8 cellular contexts compared by ENCODE assay signal in the genomic region with DNA sequence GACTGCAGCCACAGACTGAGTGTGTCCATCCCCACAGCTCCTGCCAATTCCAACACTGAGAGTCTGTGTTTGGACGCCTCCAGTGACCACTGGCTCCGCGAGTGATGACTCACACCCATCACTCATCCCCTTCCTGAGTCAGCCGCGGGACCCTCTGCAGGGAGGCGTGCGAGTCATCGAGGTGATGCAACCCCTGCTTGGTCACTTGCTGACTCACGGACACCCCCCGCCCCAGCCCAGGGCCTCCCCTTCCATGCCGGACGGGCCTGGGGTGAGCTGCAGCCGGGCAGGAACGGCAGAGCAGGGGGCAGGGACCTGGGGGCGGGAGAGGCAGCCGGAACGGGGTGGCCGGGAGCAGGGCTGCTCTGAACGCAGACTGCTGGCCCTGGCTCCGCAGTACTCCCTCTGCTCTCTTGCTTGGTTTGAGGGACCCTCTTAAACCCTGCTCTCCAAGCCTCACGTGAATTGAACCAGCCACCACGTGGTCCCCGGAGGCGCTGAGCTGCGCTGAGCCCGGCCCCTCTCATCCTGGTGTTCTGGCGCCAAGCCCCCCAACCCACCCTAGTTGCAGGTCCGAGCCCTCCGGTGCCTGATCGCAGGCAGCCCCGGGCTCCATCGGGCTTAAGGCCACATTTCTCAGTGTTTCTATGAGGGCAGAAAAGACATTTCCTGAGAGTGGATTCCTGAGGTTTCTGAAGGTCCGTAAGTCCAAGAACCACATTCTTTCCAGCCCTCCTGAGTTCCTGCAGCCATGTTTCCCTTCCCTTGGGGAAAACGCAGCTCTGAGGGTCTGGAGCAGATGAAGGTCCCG. TPM values are rescaled to one million over a fixed set of nuclear protein-coding genes. Genes with fewer than 3 reads are reported as not detected.
A peak's percentile ranks its signal among the peaks of the same experiment; 100 is the strongest.
DNase-seq lines count a peak whose midpoint lies in the region; ATAC-seq and TF ChIP-seq lines count a peak whose summit lies in the region.
"Had no signal": no experiment of that assay in that cellular context is flagged by ENCODE, and none has a peak within 500 bp of the region (broad histone marks: within the 10 kb centered on the region; RNA-seq: fewer than 3 reads in every experiment).

No MANE protein-coding gene starts in this region.

- no peak overlapping the region for H3K4me3 ChIP-seq in HEK293 (ENCODE audit: low read depth, low read length)
- peak overlapping the region in 3 of 4 donors; percentile 11 to 44 (median 18) for H3K4me3 ChIP-seq in esophagus muscularis mucosa
- no peak overlapping the region for H3K4me3 ChIP-seq in naive thymus-derived CD4-positive, alpha-beta T cell (ENCODE audit: low read length)
- H3K4me3 ChIP-seq in tibial nerve: peak overlapping the region in 2 of 4 donors; percentile 20 to 22

- H3K27me3 Mint-ChIP-seq in naive thymus-derived CD4-positive, alpha-beta T cell: peaks cover 17 to 40% (median 21%) of the 10 kb centered on the region in 5 donors

- H3K4me1 Mint-ChIP-seq in naive thymus-derived CD4-positive, alpha-beta T cell: peaks cover 0 to 6% (median 4%) of the 10 kb centered on the region in 7 donors

- TF ChIP-seq EP300 in esophagus muscularis mucosa (IDR thresholded peaks at IDR 0.05) (no peak), tibial nerve (IDR thresholded peaks at IDR 0.05) (peak in 1 of 2 donors; percentile 85)

- CTCF ChIA-PET in HEK293 (lab: Yijun Ruan, JAX): interaction anchor here (1.0 kb wide), 1 partner anchor 34 kb away, joined by 3 read pairs; no protein-coding TSS in a partner anchor
- CTCF ChIA-PET in naive thymus-derived CD4-positive, alpha-beta T cell (lab: Charles Lee): no interaction called here

- in situ Hi-C loops in SK-MEL-5 (cut with HindIII; ENCODE audit: low pct_unique_long_range_greater_than_20kb, low sequenced_read_pairs): no loop called here

- H3K27ac Mint-ChIP-seq in naive thymus-derived CD4-positive, alpha-beta T cell: no peak overlapping the region
- H3K27ac Mint-ChIP-seq: T-helper 1 cell treated with Interleukin-12 subunit alpha and Interleukin-12 subunit beta and Interleukin-4 antibody, amounts not matched to agents 30 μg/mL and 1 μg/mL, for 36 hours had no signal

- H3K36me3 Mint-ChIP-seq in naive thymus-derived CD4-positive, alpha-beta T cell: peaks cover 0 to 4% (median 0%) of the 10 kb centered on the region in 5 donors

- intact Hi-C loops in esophagus muscularis mucosa (cut with DNase I): no loop called here
- intact Hi-C loops in naive thymus-derived CD4-positive, alpha-beta T cell (cut with micrococcal nuclease): no loop called here

- H3K36me3 ChIP-seq in HEK293 (ENCODE audit: control insufficient read depth in 2 of 2, insufficient read depth in 1 of 2, low read length in 2 of 2): no peaks in the 10 kb centered on the region
- H3K36me3 ChIP-seq in esophagus muscularis mucosa: no peaks in the 10 kb centered on the region
- no peaks in the 10 kb centered on the region for H3K36me3 ChIP-seq in naive thymus-derived CD4-positive, alpha-beta T cell (ENCODE audit: control insufficient read depth in 2 of 3, insufficient read depth in 3 of 3, low read length in 3 of 3)
- no peaks in the 10 kb centered on the region for H3K36me3 ChIP-seq in tibial nerve

- WGBS in esophagus muscularis mucosa: 54% methylated on average over 16 of the region's 35 CpGs
- WGBS in tibial nerve, 2 donors: 14 to 27% methylated on average over 23 to 25 of the region's 35 CpGs

- H3K9me3 ChIP-seq in HEK293 (ENCODE audit: control insufficient read depth, insufficient read depth, low read depth, low read length): no peaks in the 10 kb centered on the region
- H3K9me3 ChIP-seq in esophagus muscularis mucosa: no peaks in the 10 kb centered on the region
- H3K9me3 ChIP-seq in naive thymus-derived CD4-positive, alpha-beta T cell (ENCODE audit: control insufficient read depth in 2 of 3, low read length in 3 of 3): no peaks in the 10 kb centered on the region
- no peaks in the 10 kb centered on the region for H3K9me3 ChIP-seq in tibial nerve

- H3K9me3 Mint-ChIP-seq in naive thymus-derived CD4-positive, alpha-beta T cell: peaks cover 0 to 5% (median 0%) of the 10 kb centered on the region in 11 donors
- H3K9me3 Mint-ChIP-seq: T-helper 1 cell treated with Interleukin-12 subunit alpha and Interleukin-12 subunit beta and Interleukin-4 antibody, amounts not matched to agents 30 μg/mL and 1 μg/mL, for 36 hours had no signal

- peak; percentile 80 for ATAC-seq in naive thymus-derived CD4-positive, alpha-beta T cell

- DNase-seq in SK-MEL-5 (ENCODE audit: low read depth, low spot score) (peak; percentile 85), esophagus muscularis mucosa (ENCODE audit: extremely low spot score) (peak; percentile 97), tibial nerve (ENCODE audit: low spot score in 2 of 2) (peak; percentile 82 to 86), NCI-H2081 (lab: John Stamatoyannopoulos, UW) (no peak)
- DNase-seq in naive thymus-derived CD4-positive, alpha-beta T cell: peak in 1 of 9 donors; percentile 42
- no peak for DNase-seq in activated CD4-positive, CD25-positive, alpha-beta regulatory T cell treated with anti-CD3 and anti-CD28 coated beads, Interleukin-2, amount 50 U/mL, for 72 hours

- no peak overlapping the region for H3K4me3 Mint-ChIP-seq in naive thymus-derived CD4-positive, alpha-beta T cell
- H3K4me3 Mint-ChIP-seq: T-helper 1 cell treated with Interleukin-12 subunit alpha and Interleukin-12 subunit beta and Interleukin-4 antibody, amounts not matched to agents 30 μg/mL and 1 μg/mL, for 36 hours had no signal

- H3K4me1 ChIP-seq in HEK293 (ENCODE audit: control insufficient read depth, insufficient read depth, low read length): no peaks in the 10 kb centered on the region; the same call in 1 of the 2 replicates
- H3K4me1 ChIP-seq in esophagus muscularis mucosa: peaks cover 28 to 84% (median 74%) of the 10 kb centered on the region in 4 donors
- no peaks in the 10 kb centered on the region for H3K4me1 ChIP-seq in naive thymus-derived CD4-positive, alpha-beta T cell (ENCODE audit: control insufficient read depth in 2 of 2, insufficient read depth in 2 of 2, low read length in 2 of 2)
- H3K4me1 ChIP-seq in tibial nerve: peaks cover 0 to 90% (median 48%) of the 10 kb centered on the region in 4 donors

- TF ChIP-seq POLR2A in esophagus muscularis mucosa (IDR thresholded peaks at IDR 0.05; ENCODE audit: low read depth) (no peak), tibial nerve (IDR thresholded peaks at IDR 0.05) (no peak)

- H3K27ac ChIP-seq in HEK293 (ENCODE audit: extremely low read depth, low read depth, low read length): no peak overlapping the region
- H3K27ac ChIP-seq in esophagus muscularis mucosa (replicated peaks in 1 of 4): peak overlapping the region; percentile 2 to 57 (median 34)
- H3K27ac ChIP-seq in naive thymus-derived CD4-positive, alpha-beta T cell (ENCODE audit: low read depth, low read length): no peak overlapping the region
- peak overlapping the region in 2 of 4 donors; percentile 82 to 84 for H3K27ac ChIP-seq in tibial nerve

- POLR2A ChIA-PET in HEK293 (lab: Yijun Ruan, JAX): no interaction called here
- POLR2A ChIA-PET in naive thymus-derived CD4-positive, alpha-beta T cell (lab: Charles Lee): no interaction called here

- H3K27me3 ChIP-seq in esophagus muscularis mucosa (peaks cover 6 to 70% (median 19%) of the 10 kb centered on the region in 4 donors), tibial nerve (no peaks in the 10 kb centered on the region)
- no peaks in the 10 kb centered on the region for H3K27me3 ChIP-seq in naive thymus-derived CD4-positive, alpha-beta T cell (ENCODE audit: control insufficient read depth in 2 of 2, insufficient read depth in 2 of 2, low read length in 2 of 2)

- TF ChIP-seq CTCF in HEK293 (tag by site-specific recombination; IDR thresholded peaks at IDR 0.05) (no peak), esophagus muscularis mucosa (IDR thresholded peaks at IDR 0.05) (no peak), tibial nerve (IDR thresholded peaks at IDR 0.05) (no peak)

TF ChIP-seq in HEK293, 187 proteins besides CTCF, POLR2A, EP300 and RAD21 (continues in another document):
- TF ChIP-seq, protein P1, sequence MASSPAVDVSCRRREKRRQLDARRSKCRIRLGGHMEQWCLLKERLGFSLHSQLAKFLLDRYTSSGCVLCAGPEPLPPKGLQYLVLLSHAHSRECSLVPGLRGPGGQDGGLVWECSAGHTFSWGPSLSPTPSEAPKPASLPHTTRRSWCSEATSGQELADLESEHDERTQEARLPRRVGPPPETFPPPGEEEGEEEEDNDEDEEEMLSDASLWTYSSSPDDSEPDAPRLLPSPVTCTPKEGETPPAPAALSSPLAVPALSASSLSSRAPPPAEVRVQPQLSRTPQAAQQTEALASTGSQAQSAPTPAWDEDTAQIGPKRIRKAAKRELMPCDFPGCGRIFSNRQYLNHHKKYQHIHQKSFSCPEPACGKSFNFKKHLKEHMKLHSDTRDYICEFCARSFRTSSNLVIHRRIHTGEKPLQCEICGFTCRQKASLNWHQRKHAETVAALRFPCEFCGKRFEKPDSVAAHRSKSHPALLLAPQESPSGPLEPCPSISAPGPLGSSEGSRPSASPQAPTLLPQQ (tag by site-specific recombination; IDR thresholded peaks at IDR 0.05): peak; percentile 84
- no peak for TF ChIP-seq ZNF514 (tag by site-specific recombination; IDR thresholded peaks at IDR 0.05)
- TF ChIP-seq PRDM1 (tag by site-specific recombination; IDR thresholded peaks at IDR 0.05): no peak

RNA-seq across cellular contexts. Expression of a gene that starts 32.4 kb away (rescaled TPM):
- total RNA-seq in SK-MEL-5 (2014; rRNA removed; shearing (Covaris generic)): 4.8 and 6.6 TPM in 2 replicates
- 24.0 and 35.6 TPM in 2 replicates for polyA plus RNA-seq in SK-MEL-5 (2015; cell fraction: cytosol; rRNA removed)
- polyA plus RNA-seq in SK-MEL-5 (2015; cell fraction: nucleus; rRNA removed): 4.7 and 7.0 TPM in 2 replicates
- total RNA-seq in esophagus muscularis mucosa (10 to 100 TPM; 22.0 to 54.2 (median 32.5) TPM), tibial nerve (10 to 100 TPM; 18.1 to 39.6 (median 26.4) TPM)
- total RNA-seq in naive thymus-derived CD4-positive, alpha-beta T cell: 10 to 100 TPM; 10.6 to 28.1 (median 22.0) TPM
- polyA plus RNA-seq in naive thymus-derived CD4-positive, alpha-beta T cell: 1 to 10 TPM in 1 of 2 donors, under 1 TPM in 1; 0.45 to 1.7 TPM

RNA-seq across cellular contexts. Expression of a gene that starts 50.7 kb away (rescaled TPM):
- total RNA-seq in SK-MEL-5 (2014; rRNA removed; shearing (Covaris generic)): 0.37 TPM in 1 of 2 replicates, not detected in the other
- 0.11 TPM in 1 of 2 replicates, not detected in the other for polyA plus RNA-seq in SK-MEL-5 (2015; cell fraction: cytosol; rRNA removed)
- polyA plus RNA-seq in SK-MEL-5 (2015; cell fraction: nucleus; rRNA removed): 0.99 and 1.4 TPM in 2 replicates
- under 1 TPM in 1 of 4 donors, not detected in 3; 0.06 TPM for total RNA-seq in esophagus muscularis mucosa
- total RNA-seq in naive thymus-derived CD4-positive, alpha-beta T cell: 1 to 10 TPM in 1 of 5 experiments, under 1 TPM in 2, not detected in 2; 0.16 to 1.1 (median 0.46) TPM
- 1 to 10 TPM; 2.0 to 2.3 TPM for polyA plus RNA-seq in naive thymus-derived CD4-positive, alpha-beta T cell
- under 1 TPM in 3 of 4 donors, not detected in 1; 0.20 to 0.30 (median 0.21) TPM for total RNA-seq in tibial nerve

RNA-seq across cellular contexts. Expression of a gene that starts 57.0 kb away (rescaled TPM):
- 3.8 and 6.1 TPM in 2 replicates for total RNA-seq in SK-MEL-5 (2014; rRNA removed; shearing (Covaris generic))
- polyA plus RNA-seq in SK-MEL-5 (2015; cell fraction: cytosol; rRNA removed): 12.5 and 14.7 TPM in 2 replicates
- 165 and 181 TPM in 2 replicates for polyA plus RNA-seq in SK-MEL-5 (2015; cell fraction: nucleus; rRNA removed)
- 10 to 100 TPM; 10.4 to 23.1 (median 11.5) TPM for total RNA-seq in esophagus muscularis mucosa
- total RNA-seq in naive thymus-derived CD4-positive, alpha-beta T cell: 10 to 100 TPM; 42.3 to 72.4 (median 65.8) TPM
- polyA plus RNA-seq in naive thymus-derived CD4-positive, alpha-beta T cell: 10 to 100 TPM in 1 of 2 donors, 1 to 10 TPM in 1; 8.3 to 18.1 TPM
- 10 to 100 TPM; 23.9 to 79.4 (median 52.9) TPM for total RNA-seq in tibial nerve

Comparison
In these comparisons a context has a peak if more than half of its experiments do, and no peak if none do; other contexts are left out.
1. H3K27ac ChIP-seq: peak in esophagus muscularis mucosa (4 of 4); none in HEK293 (single experiment) and naive thymus-derived CD4-positive, alpha-beta T cell (single experiment).
2. H3K4me3 ChIP-seq: peak in esophagus muscularis mucosa (3 of 4); none in HEK293 (single experiment) and naive thymus-derived CD4-positive, alpha-beta T cell (single experiment).
3. DNase-seq: peak in SK-MEL-5 (single experiment), esophagus muscularis mucosa (single experiment) and tibial nerve (2 of 2); none in activated CD4-positive, CD25-positive, alpha-beta regulatory T cell treated with anti-CD3 and anti-CD28 coated beads, Interleukin-2, amount 50 U/mL, for 72 hours (single experiment) and NCI-H2081 (0 of 2).